Comparison of ENCODE assay signal across 11 cellular contexts in genomic region chr17:61457226-61457983, GRCh38. TPM values are rescaled to one million over a fixed set of nuclear protein-coding genes. Genes with fewer than 3 reads are reported as not detected.
DNase-seq lines count a peak whose midpoint lies in the region; ATAC-seq and TF ChIP-seq lines count a peak whose summit lies in the region.
"Had no signal": no experiment of that assay in that cellular context is flagged by ENCODE, and none has a peak within 500 bp of the region (broad histone marks: within the 10 kb centered on the region; RNA-seq: fewer than 3 reads in every experiment).

No MANE protein-coding gene starts in this region.

- H3K4me3 ChIP-seq in fibroblast of mammary gland (ENCODE audit: control insufficient read depth, low read depth, low read length), result peak overlapping the region; percentile 7
- H3K4me3 ChIP-seq in PC-3 (ENCODE audit: low read length), result no peak overlapping the region

- H4K20me1 ChIP-seq in PC-3 (ENCODE audit: low read length), result no peaks in the 10 kb centered on the region

- peaks cover 27% of the 10 kb centered on the region for H3K4me1 Mint-ChIP-seq in HFFc6 (ENCODE audit: low read depth)
- peaks cover 16% of the 10 kb centered on the region for H3K4me1 Mint-ChIP-seq in activated CD4-positive, alpha-beta memory T cell treated with anti-CD3 and anti-CD28 coated beads, Interleukin-2, amount 10 ng/mL, durations not matched to agents 7 days and 5 days
- peaks cover 33% of the 10 kb centered on the region for H3K4me1 Mint-ChIP-seq in osteocyte (ENCODE audit: unreplicated experiment)

- ATAC-seq in PC-3 (no peak), HG03108 (IDR thresholded peaks at IDR 0.05; ENCODE audit: unreplicated experiment) (no peak)
- ATAC-seq: left lobe of liver had no signal

- no peak overlapping the region for H3K9ac ChIP-seq in PC-3 (ENCODE audit: low read length)

- H3K27me3 ChIP-seq in PC-3 (ENCODE audit: low read length), result no peaks in the 10 kb centered on the region

- intact Hi-C loops in PC-3 (cut with micrococcal nuclease), result no loop called here

- H3K27ac Mint-ChIP-seq in HFFc6 (no peak overlapping the region), osteocyte (ENCODE audit: unreplicated experiment) (no peak overlapping the region)
- no peak overlapping the region for H3K27ac Mint-ChIP-seq in activated CD4-positive, alpha-beta memory T cell treated with anti-CD3 and anti-CD28 coated beads, Interleukin-2, amount 10 ng/mL, durations not matched to agents 7 days and 5 days

- H3K4me1 ChIP-seq in PC-3 (ENCODE audit: insufficient read depth, low read length), result no peaks in the 10 kb centered on the region

- H3K36me3 ChIP-seq in PC-3 (ENCODE audit: low read depth, low read length), result no peaks in the 10 kb centered on the region

- H3F3A ChIP-seq in PC-3 (ENCODE audit: low read length, unreplicated experiment), result no peaks in the 10 kb centered on the region

- H3K9me2 ChIP-seq in PC-3 (replicated peaks; ENCODE audit: low read length), result no peaks in the 10 kb centered on the region

- H3K9me3 Mint-ChIP-seq in HFFc6 (peaks cover 6% of the 10 kb centered on the region; the same call in 1 of the 2 replicates), osteocyte (ENCODE audit: unreplicated experiment) (no peaks in the 10 kb centered on the region)
- H3K9me3 Mint-ChIP-seq in activated CD4-positive, alpha-beta memory T cell treated with anti-CD3 and anti-CD28 coated beads, Interleukin-2, amount 10 ng/mL, durations not matched to agents 7 days and 5 days, result no peaks in the 10 kb centered on the region

- no peaks in the 10 kb centered on the region for H3K9me3 ChIP-seq in PC-3 (ENCODE audit: low read length)

- no peak for TF ChIP-seq CTCF in HFFc6 (IDR thresholded peaks at IDR 0.05)
- no peak for TF ChIP-seq CTCF in fibroblast of mammary gland (conservative IDR thresholded peaks at IDR 0.05; ENCODE audit: control insufficient read depth, insufficient read depth, low read depth, low read length)
- TF ChIP-seq CTCF in osteocyte (IDR thresholded peaks at IDR 0.05), result no peak
- no peak for TF ChIP-seq CTCF in PC-3 (conservative IDR thresholded peaks at IDR 0.05; ENCODE audit: low read depth, low read length)

- no peak overlapping the region for H2AFZ ChIP-seq in PC-3 (ENCODE audit: low read length)

- no TSS peak for BruUV-seq in PC-3 (replicated peaks; lab: Mats Ljungman, UMichigan)

- H3K4me3 Mint-ChIP-seq in HFFc6, result peak overlapping the region; percentile 80
- peak overlapping the region; percentile 11 for H3K4me3 Mint-ChIP-seq in activated CD4-positive, alpha-beta memory T cell treated with anti-CD3 and anti-CD28 coated beads, Interleukin-2, amount 10 ng/mL, durations not matched to agents 7 days and 5 days
- peak overlapping the region; percentile 69 for H3K4me3 Mint-ChIP-seq in osteocyte (ENCODE audit: unreplicated experiment)

- CTCF ChIA-PET in activated CD4-positive, alpha-beta memory T cell treated with anti-CD3 and anti-CD28 coated beads, Interleukin-2, amount 10 ng/mL, durations not matched to agents 7 days and 5 days (lab: Charles Lee), result no interaction called here
- CTCF ChIA-PET in PC-3 (lab: Charles Lee), result no interaction called here

- H3K27me3 Mint-ChIP-seq in HFFc6 (ENCODE audit: insufficient read depth), result peaks cover 84% of the 10 kb centered on the region
- peaks cover 86% of the 10 kb centered on the region for H3K27me3 Mint-ChIP-seq in activated CD4-positive, alpha-beta memory T cell treated with anti-CD3 and anti-CD28 coated beads, Interleukin-2, amount 10 ng/mL, durations not matched to agents 7 days and 5 days
- peaks cover 84% of the 10 kb centered on the region for H3K27me3 Mint-ChIP-seq in osteocyte (ENCODE audit: unreplicated experiment)

- no peaks in the 10 kb centered on the region for H3K79me2 ChIP-seq in PC-3 (ENCODE audit: low read length)

- no peak overlapping the region for H3K27ac ChIP-seq in PC-3 (ENCODE audit: low read length)

- POLR2A ChIA-PET in activated CD4-positive, alpha-beta memory T cell treated with anti-CD3 and anti-CD28 coated beads, Interleukin-2, amount 10 ng/mL, durations not matched to agents 7 days and 5 days (lab: Charles Lee), result interaction anchor here (1.1 kb wide), 1 partner anchor 10 kb away, joined by 4 read pairs; no protein-coding TSS in a partner anchor
- POLR2A ChIA-PET in PC-3 (lab: Charles Lee; ENCODE audit: unreplicated experiment), result no interaction called here

- H3K36me3 Mint-ChIP-seq in HFFc6 (ENCODE audit: low read depth), result peaks cover 22% of the 10 kb centered on the region
- H3K36me3 Mint-ChIP-seq in activated CD4-positive, alpha-beta memory T cell treated with anti-CD3 and anti-CD28 coated beads, Interleukin-2, amount 10 ng/mL, durations not matched to agents 7 days and 5 days (ENCODE audit: low read depth), result peaks cover 3% of the 10 kb centered on the region
- peaks cover 4% of the 10 kb centered on the region for H3K36me3 Mint-ChIP-seq in osteocyte (ENCODE audit: unreplicated experiment)

- H3K4me2 ChIP-seq in PC-3 (ENCODE audit: low read length), result no peak overlapping the region

- DNase-seq in HFFc6 (no peak), fibroblast of mammary gland (ENCODE audit: low read depth) (no peak), osteocyte (ENCODE audit: extremely low spot score, unreplicated experiment) (peak; percentile 83), NCI-H187 treated with DMSO at 0.1 percent for 48 hours (lab: John Stamatoyannopoulos, UW) (no peak), NCI-H345 treated with DMSO at 0.1 percent for 48 hours (lab: John Stamatoyannopoulos, UW; ENCODE audit: unreplicated experiment) (no peak), PC-3 (no peak)
- DNase-seq in activated CD4-positive, alpha-beta memory T cell treated with anti-CD3 and anti-CD28 coated beads, Interleukin-2, amount 10 ng/mL, durations not matched to agents 7 days and 5 days, result peak; percentile 6
- DNase-seq: NCI-H187 had no signal

RNA-seq across cellular contexts. Expression of gene TBX4, which starts 5.2 kb away (rescaled TPM):
- total RNA-seq in HFFc6 (2021; fragmentation: NEBNext Ultra II Directional; extraction: Animal tissue kit (Norgen Biotek cat#: 25700)), result under 1 TPM in 3 of 6 experiments, not detected in 3; 0.11 to 0.26 (median 0.18) TPM
- not detected for total RNA-seq in activated CD4-positive, alpha-beta memory T cell treated with anti-CD3 and anti-CD28 coated beads, Interleukin-2, amount 10 ng/mL, durations not matched to agents 7 days and 5 days
- total RNA-seq in osteocyte (not detected in 2 replicates), PC-3 (2014; rRNA removed) (not detected in 2 replicates)
- total RNA-seq: left lobe of liver, SK-MEL-5 had no signal

RNA-seq across cellular contexts. Expression of gene TBX2, which starts 57.8 kb away (rescaled TPM):
- total RNA-seq in HFFc6 (2021; fragmentation: NEBNext Ultra II Directional; extraction: Animal tissue kit (Norgen Biotek cat#: 25700)), result 10 to 100 TPM; 42.3 to 71.4 (median 67.3) TPM
- not detected for total RNA-seq in activated CD4-positive, alpha-beta memory T cell treated with anti-CD3 and anti-CD28 coated beads, Interleukin-2, amount 10 ng/mL, durations not matched to agents 7 days and 5 days
- total RNA-seq in osteocyte (24.6 and 25.9 TPM in 2 replicates), PC-3 (2014; rRNA removed) (7.1 and 8.5 TPM in 2 replicates)

Comparison
In these comparisons a context has a peak if more than half of its experiments do, and no peak if none do; other contexts are left out.
1. DNase-seq: peak in activated CD4-positive, alpha-beta memory T cell treated with anti-CD3 and anti-CD28 coated beads, Interleukin-2, amount 10 ng/mL, durations not matched to agents 7 days and 5 days (single experiment) and osteocyte (single experiment); none in HFFc6 (single experiment), fibroblast of mammary gland (single experiment), NCI-H187 treated with DMSO at 0.1 percent for 48 hours (single experiment), NCI-H345 treated with DMSO at 0.1 percent for 48 hours (single experiment) and PC-3 (single experiment).
2. H3K4me3 Mint-ChIP-seq: peak in every context shown above with its lines; median percentile 80 in HFFc6; 69 in osteocyte; 11 in activated CD4-positive, alpha-beta memory T cell treated with anti-CD3 and anti-CD28 coated beads, Interleukin-2, amount 10 ng/mL, durations not matched to agents 7 days and 5 days.